Comparison of ENCODE assay signal across 9 cellular contexts in genomic region chr19:13781547-13781946, GRCh38. TPM values are rescaled to one million over a fixed set of nuclear protein-coding genes. Genes with fewer than 3 reads are reported as not detected.
DNase-seq lines count a peak whose midpoint lies in the region; ATAC-seq and TF ChIP-seq lines count a peak whose summit lies in the region.
"Had no signal": no experiment of that assay in that cellular context is flagged by ENCODE, and none has a peak within 500 bp of the region (broad histone marks: within the 10 kb centered on the region; RNA-seq: fewer than 3 reads in every experiment).

No MANE protein-coding gene starts in this region.

- DNase-seq in activated CD4-positive, alpha-beta T cell treated with anti-CD3 and anti-CD28 coated beads, Interleukin-2, amount 50 U/mL, for 48 hours = peak; percentile 35 to 49
- DNase-seq in activated CD4-positive, alpha-beta T cell treated with anti-CD3 and anti-CD28 coated beads, Interleukin-2, amount 10 ng/mL, durations not matched to agents 24 days and 14 days = no peak
- DNase-seq in UCSD-AML1 (lab: John Stamatoyannopoulos, UW; ENCODE audit: unreplicated experiment) = peak; percentile 47
- peak; percentile 55 to 86 for DNase-seq in heart right ventricle
- DNase-seq in CD14-positive monocyte (ENCODE audit: low spot score) = no peak
- no peak for DNase-seq in stimulated activated CD4-positive, alpha-beta T cell treated with anti-CD3 and anti-CD28 coated beads, Interleukin-1b, Interleukin-23, amount 100 ng/mL, for 48 hours

- H3K27ac ChIP-seq in heart right ventricle (peak overlapping the region in 9 of 10 donors; percentile 25 to 80 (median 46)), skin epidermis (peak overlapping the region in 16 of 21 experiments; percentile 29 to 83 (median 70))

- 2 to 11% methylated on average over 5 of the region's 5 CpGs for WGBS in heart right ventricle, 2 donors

- ATAC-seq in heart right ventricle (peak; percentile 65 to 89 (median 80)), GM19455 (IDR thresholded peaks at IDR 0.05; ENCODE audit: unreplicated experiment) (no peak)

- no peak overlapping the region for H3K27ac Mint-ChIP-seq in activated CD4-positive, alpha-beta T cell treated with anti-CD3 and anti-CD28 coated beads, Interleukin-2, amount 10 ng/mL, durations not matched to agents 24 days and 14 days
- H3K27ac Mint-ChIP-seq in CD14-positive monocyte = no peak overlapping the region

- H3K27me3 Mint-ChIP-seq in activated CD4-positive, alpha-beta T cell treated with anti-CD3 and anti-CD28 coated beads, Interleukin-2, amount 10 ng/mL, durations not matched to agents 24 days and 14 days = no peaks in the 10 kb centered on the region
- peaks cover 0 to 3% (median 0%) of the 10 kb centered on the region in 3 donors for H3K27me3 Mint-ChIP-seq in CD14-positive monocyte (ENCODE audit: low read depth in 3 of 3)

- no peaks in the 10 kb centered on the region for H3K27me3 ChIP-seq in heart right ventricle

- no peak overlapping the region for H3K4me3 Mint-ChIP-seq in activated CD4-positive, alpha-beta T cell treated with anti-CD3 and anti-CD28 coated beads, Interleukin-2, amount 10 ng/mL, durations not matched to agents 24 days and 14 days
- no peak overlapping the region for H3K4me3 Mint-ChIP-seq in CD14-positive monocyte

- no peak overlapping the region for H3K4me3 ChIP-seq in heart right ventricle
- no peak overlapping the region for H3K4me3 ChIP-seq in skin epidermis

- no peak for TF ChIP-seq CTCF in heart right ventricle (IDR thresholded peaks at IDR 0.05)
- TF ChIP-seq CTCF in CD14-positive monocyte (IDR thresholded peaks at IDR 0.05) = no peak

- intact Hi-C loops in activated CD4-positive, alpha-beta T cell treated with anti-CD3 and anti-CD28 coated beads, Interleukin-2, amount 10 ng/mL, durations not matched to agents 24 days and 14 days (cut with micrococcal nuclease) = no loop called here
- intact Hi-C loops in heart right ventricle (cut with DNase I) (no loop called here), CD14-positive monocyte (cut with micrococcal nuclease) (loop anchor here in 1 of 2 donors (5.0 kb wide), 1 partner anchor 86 kb away; no protein-coding TSS in a partner anchor)

- H3K4me1 Mint-ChIP-seq in activated CD4-positive, alpha-beta T cell treated with anti-CD3 and anti-CD28 coated beads, Interleukin-2, amount 10 ng/mL, durations not matched to agents 24 days and 14 days = peaks cover 17% of the 10 kb centered on the region
- peaks cover 13% of the 10 kb centered on the region for H3K4me1 Mint-ChIP-seq in CD14-positive monocyte

- peaks cover 0 to 41% (median 23%) of the 10 kb centered on the region in 9 donors for H3K4me1 ChIP-seq in heart right ventricle

- H3K9me3 ChIP-seq in heart right ventricle = no peaks in the 10 kb centered on the region
- H3K9me3 ChIP-seq: Caco-2 had no signal

- H3K36me3 ChIP-seq in heart right ventricle = peaks cover 0 to 33% (median 17%) of the 10 kb centered on the region in 9 donors

- H3K9me3 Mint-ChIP-seq in activated CD4-positive, alpha-beta T cell treated with anti-CD3 and anti-CD28 coated beads, Interleukin-2, amount 10 ng/mL, durations not matched to agents 24 days and 14 days = no peaks in the 10 kb centered on the region
- peaks cover 0 to 3% (median 0%) of the 10 kb centered on the region in 7 donors for H3K9me3 Mint-ChIP-seq in CD14-positive monocyte

- H3K36me3 Mint-ChIP-seq in activated CD4-positive, alpha-beta T cell treated with anti-CD3 and anti-CD28 coated beads, Interleukin-2, amount 10 ng/mL, durations not matched to agents 24 days and 14 days (ENCODE audit: low read depth) = peaks cover 25% of the 10 kb centered on the region
- H3K36me3 Mint-ChIP-seq in CD14-positive monocyte = peaks cover 24 to 27% of the 10 kb centered on the region in 2 donors

RNA-seq across cellular contexts. Expression of gene C19orf53, which starts 7.3 kb away (rescaled TPM):
- total RNA-seq in activated CD4-positive, alpha-beta T cell treated with anti-CD3 and anti-CD28 coated beads, Interleukin-2, amount 10 ng/mL, durations not matched to agents 24 days and 14 days = 142 and 143 TPM in 2 replicates
- 100 to 1,000 TPM in 2 of 10 donors, 10 to 100 TPM in 8; 80.5 to 101 (median 90.3) TPM for total RNA-seq in heart right ventricle
- polyA plus RNA-seq in heart right ventricle (100 to 1,000 TPM; 231 to 389 TPM), CD14-positive monocyte (100 to 1,000 TPM; 132 to 156 TPM)

RNA-seq across cellular contexts. Expression of gene ZSWIM4, which starts 13.7 kb away (rescaled TPM):
- 7.3 and 7.5 TPM in 2 replicates for total RNA-seq in activated CD4-positive, alpha-beta T cell treated with anti-CD3 and anti-CD28 coated beads, Interleukin-2, amount 10 ng/mL, durations not matched to agents 24 days and 14 days
- 1 to 10 TPM; 2.1 to 7.1 (median 3.0) TPM for total RNA-seq in heart right ventricle
- polyA plus RNA-seq in heart right ventricle (1 to 10 TPM; 1.2 to 1.5 TPM), CD14-positive monocyte (under 1 TPM; 0.19 to 0.23 TPM)

RNA-seq across cellular contexts. Expression of gene MRI1, which starts 17.2 kb away (rescaled TPM):
- total RNA-seq in activated CD4-positive, alpha-beta T cell treated with anti-CD3 and anti-CD28 coated beads, Interleukin-2, amount 10 ng/mL, durations not matched to agents 24 days and 14 days = 42.9 and 46.7 TPM in 2 replicates
- 10 to 100 TPM in 9 of 10 donors, 1 to 10 TPM in 1; 9.9 to 18.7 (median 13.0) TPM for total RNA-seq in heart right ventricle
- polyA plus RNA-seq in heart right ventricle (10 to 100 TPM; 12.5 to 17.0 TPM), CD14-positive monocyte (1 to 10 TPM; 3.8 to 4.4 TPM)

Comparison
In these comparisons a context has a peak if more than half of its experiments do, and no peak if none do; other contexts are left out.
1. DNase-seq: peak in activated CD4-positive, alpha-beta T cell treated with anti-CD3 and anti-CD28 coated beads, Interleukin-2, amount 50 U/mL, for 48 hours (2 of 2), UCSD-AML1 (single experiment) and heart right ventricle (2 of 2); none in activated CD4-positive, alpha-beta T cell treated with anti-CD3 and anti-CD28 coated beads, Interleukin-2, amount 10 ng/mL, durations not matched to agents 24 days and 14 days (single experiment), CD14-positive monocyte (single experiment) and stimulated activated CD4-positive, alpha-beta T cell treated with anti-CD3 and anti-CD28 coated beads, Interleukin-1b, Interleukin-23, amount 100 ng/mL, for 48 hours (single experiment).